ENCODE assay signal across 9 cellular contexts in the genomic region with DNA sequence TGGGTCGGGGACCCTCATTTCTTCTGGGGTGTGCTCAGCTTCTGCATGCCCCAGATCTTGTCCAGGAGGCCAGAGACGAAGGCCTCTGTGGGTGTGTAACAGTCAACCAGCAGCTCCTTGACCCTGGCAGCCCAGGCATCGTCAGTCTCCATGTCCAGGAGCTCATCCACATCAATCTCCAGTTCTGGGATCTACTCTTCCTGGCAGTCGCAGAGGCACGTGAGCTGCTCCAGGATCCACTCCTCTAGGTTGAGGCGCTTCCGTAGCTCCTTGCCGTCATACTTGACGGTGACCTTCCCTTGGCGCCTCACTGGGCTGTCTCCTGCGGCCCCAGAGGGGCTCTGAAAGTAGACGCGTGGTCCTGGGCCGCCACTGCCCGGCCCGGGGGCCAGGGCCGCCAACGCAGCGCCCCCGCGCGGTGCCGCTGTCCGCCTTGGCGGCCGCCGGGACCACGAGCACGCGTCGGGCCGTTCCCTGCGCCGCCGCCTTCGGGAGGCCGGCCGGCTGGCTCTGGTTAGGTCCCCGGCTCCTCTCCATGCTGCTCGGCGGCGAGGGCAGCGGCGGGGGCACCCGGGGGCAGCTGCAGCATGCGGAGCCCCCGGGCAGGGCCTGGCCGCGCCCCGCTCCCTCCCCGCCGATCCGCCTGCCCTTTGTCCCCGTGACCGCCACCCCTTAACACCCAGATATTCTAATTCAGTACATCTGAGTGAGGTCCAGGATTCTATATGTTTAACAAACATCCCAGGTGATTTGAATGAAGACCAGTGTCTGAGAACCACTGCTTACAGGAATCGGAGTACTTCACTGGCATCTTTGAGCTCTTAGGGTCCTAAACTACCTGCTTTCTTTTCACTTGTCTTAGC.
DNase-seq lines count a peak whose midpoint lies in the region; ATAC-seq and TF ChIP-seq lines count a peak whose summit lies in the region.
"Had no signal": no experiment of that assay in that cellular context is flagged by ENCODE, and none has a peak within 500 bp of the region (broad histone marks: within the 10 kb centered on the region; RNA-seq: fewer than 3 reads in every experiment).

No MANE protein-coding gene starts in this region.

- 97% methylated on average over 42 of the region's 56 CpGs for WGBS in mesenchymal stem cell

- TF ChIP-seq CTCF in CD14-positive monocyte (IDR thresholded peaks at IDR 0.05) (peak; percentile 55), choroid plexus epithelial cell (conservative IDR thresholded peaks at IDR 0.05; ENCODE audit: low read depth, low read length) (peak; percentile 21), mesothelial cell of epicardium (IDR thresholded peaks at IDR 0.05; ENCODE audit: unreplicated experiment) (no peak)

- peak; percentile 65 for ATAC-seq in HG02885 (IDR thresholded peaks at IDR 0.05; ENCODE audit: poor library complexity, unreplicated experiment)

- no peaks in the 10 kb centered on the region for H3K36me3 Mint-ChIP-seq in CD14-positive monocyte
- H3K36me3 Mint-ChIP-seq in mesothelial cell of epicardium, result no peaks in the 10 kb centered on the region

- H3K14ac ChIP-seq in mesenchymal stem cell (ENCODE audit: low read length in 2 of 2), result no peak overlapping the region

- H3K4me1 Mint-ChIP-seq in CD14-positive monocyte, result peaks cover 10% of the 10 kb centered on the region
- peaks cover 6% of the 10 kb centered on the region for H3K4me1 Mint-ChIP-seq in mesothelial cell of epicardium

- no peak overlapping the region for H3K18ac ChIP-seq in mesenchymal stem cell (ENCODE audit: low read depth in 1 of 2, low read length in 2 of 2)

- no peaks in the 10 kb centered on the region for H3K4me1 ChIP-seq in mesenchymal stem cell (ENCODE audit: control insufficient read depth, insufficient read depth, low read depth, low read length)
- no peaks in the 10 kb centered on the region for H3K4me1 ChIP-seq in HAP-1

- H3K4ac ChIP-seq in mesenchymal stem cell (ENCODE audit: low read depth in 1 of 2, low read length in 2 of 2), result no peak overlapping the region

- no peak overlapping the region for H2BK12ac ChIP-seq in mesenchymal stem cell (ENCODE audit: low read length in 2 of 2)

- H3K9me3 Mint-ChIP-seq in CD14-positive monocyte, result peaks cover 0 to 1% (median 0%) of the 10 kb centered on the region in 7 donors
- peaks cover 2% of the 10 kb centered on the region for H3K9me3 Mint-ChIP-seq in mesothelial cell of epicardium

- peak overlapping the region; percentile 22 for H3K4me3 ChIP-seq in choroid plexus epithelial cell (ENCODE audit: low read depth, low read length)
- H3K4me3 ChIP-seq in mesenchymal stem cell (ENCODE audit: insufficient read depth in 1 of 2, low read depth in 1 of 2, low read length in 2 of 2), result peak overlapping the region in 1 of 2 experiments; percentile 49
- H3K4me3 ChIP-seq in HAP-1, result no peak overlapping the region

- no peaks in the 10 kb centered on the region for H3K79me1 ChIP-seq in mesenchymal stem cell (replicated peaks; ENCODE audit: low read length, poor library complexity, severe bottlenecking)

- no peak overlapping the region for H2BK5ac ChIP-seq in mesenchymal stem cell (ENCODE audit: low read depth, low read length, poor library complexity, severe bottlenecking)

- H3K4me3 Mint-ChIP-seq in CD14-positive monocyte (peak overlapping the region; percentile 52 to 84), mesothelial cell of epicardium (no peak overlapping the region)

- no peak overlapping the region for H2BK15ac ChIP-seq in mesenchymal stem cell (ENCODE audit: low read depth, poor library complexity, severe bottlenecking)

- H3K27ac Mint-ChIP-seq in CD14-positive monocyte (peak overlapping the region in 1 of 7 donors; percentile 7), mesothelial cell of epicardium (no peak overlapping the region)

- in situ Hi-C loops in HAP-1 (cut with MboI; ENCODE audit: low sequenced_read_pairs), result no loop called here

- no peak overlapping the region for H3K4me2 ChIP-seq in mesenchymal stem cell (ENCODE audit: low read length, poor library complexity, severe bottlenecking)

- DNase-seq in CD14-positive monocyte (ENCODE audit: low spot score) (no peak), choroid plexus epithelial cell (ENCODE audit: low read depth) (peak; percentile 16), mesenchymal stem cell (no peak), mesothelial cell of epicardium (ENCODE audit: low spot score in 2 of 2, unreplicated experiment in 2 of 2) (no peak), NCI-H1694 (lab: John Stamatoyannopoulos, UW) (no peak), SHP77 treated with DMSO at 0.1 percent for 48 hours (lab: John Stamatoyannopoulos, UW) (no peak), HAP-1 (ENCODE audit: low spot score in 2 of 2) (no peak)

- no peak overlapping the region for H2AFZ ChIP-seq in mesenchymal stem cell (ENCODE audit: low read depth, low read length)

- H4K8ac ChIP-seq in mesenchymal stem cell (ENCODE audit: low read length), result no peak overlapping the region

- no peak overlapping the region for H3K23ac ChIP-seq in mesenchymal stem cell (ENCODE audit: low read length in 2 of 2)

- H3K27me3 Mint-ChIP-seq in CD14-positive monocyte (ENCODE audit: low read depth in 3 of 3) (peaks cover 21 to 54% (median 47%) of the 10 kb centered on the region in 3 donors), mesothelial cell of epicardium (ENCODE audit: low read depth) (no peaks in the 10 kb centered on the region)

- no peak overlapping the region for H4K91ac ChIP-seq in mesenchymal stem cell (ENCODE audit: low read length)

- no peak overlapping the region for H3K27ac ChIP-seq in mesenchymal stem cell (ENCODE audit: low read length, poor library complexity, severe bottlenecking)
- H3K27ac ChIP-seq: adrenal gland had no signal

- no peak overlapping the region for H2BK120ac ChIP-seq in mesenchymal stem cell (ENCODE audit: low read depth, low read length)

- peaks cover 0 to 11% of the 10 kb centered on the region in 2 experiments for H3K36me3 ChIP-seq in mesenchymal stem cell (ENCODE audit: control insufficient read depth in 1 of 2, insufficient read depth in 2 of 2, low read depth in 1 of 2, low read length in 2 of 2)
- H3K36me3 ChIP-seq in HAP-1 (replicated peaks), result no peaks in the 10 kb centered on the region
- H3K36me3 ChIP-seq: adrenal gland had no signal

- H2AK5ac ChIP-seq in mesenchymal stem cell (ENCODE audit: low read length, severe bottlenecking), result no peak overlapping the region

- H3K9ac ChIP-seq in mesenchymal stem cell (ENCODE audit: low read length), result peak overlapping the region; percentile 36

- peaks cover 0 to 4% of the 10 kb centered on the region in 2 experiments for H3K27me3 ChIP-seq in mesenchymal stem cell (ENCODE audit: control insufficient read depth in 1 of 2, insufficient read depth in 1 of 2, low read length in 2 of 2)
- no peaks in the 10 kb centered on the region for H3K27me3 ChIP-seq in HAP-1 (ENCODE audit: low read depth)
- H3K27me3 ChIP-seq: adrenal gland had no signal

- intact Hi-C loops in CD14-positive monocyte (cut with micrococcal nuclease), result no loop called here

- H3K9me3 ChIP-seq in mesenchymal stem cell (ENCODE audit: control insufficient read depth, low read length), result no peaks in the 10 kb centered on the region
- no peaks in the 10 kb centered on the region for H3K9me3 ChIP-seq in HAP-1
- H3K9me3 ChIP-seq: adrenal gland had no signal
